In genomic region chr6:32194825-32195651, GRCh38 we compare ENCODE assay signal across 8 cellular contexts. TPM values are rescaled to one million over a fixed set of nuclear protein-coding genes. Genes with fewer than 3 reads are reported as not detected.
A peak's percentile ranks its signal among the peaks of the same experiment; 100 is the strongest.
DNase-seq lines count a peak whose midpoint lies in the region; ATAC-seq, FAIRE-seq and TF ChIP-seq lines count a peak whose summit lies in the region.

No MANE protein-coding gene starts in this region.

- peak overlapping the region; percentile 95 for H3K18ac ChIP-seq in H1 (ENCODE audit: extremely low read depth, low read length)

- H2BK15ac ChIP-seq in H1 (ENCODE audit: low read length) = no peak overlapping the region

- H3K23ac ChIP-seq in H1 (ENCODE audit: insufficient read length) = no peak overlapping the region

- TF ChIP-seq CTCF in H1 (IDR thresholded peaks at IDR 0.05; ENCODE audit: control extremely low read depth in 1 of 3, insufficient read depth in 1 of 3, low read depth in 1 of 3, low read length in 3 of 3) = peak in 2 of 3 experiments; percentile 57 to 67; a peak in 3 of 4 replicates

- H2AFZ ChIP-seq in H1 (ENCODE audit: low read length) = no peak overlapping the region

- H3K56ac ChIP-seq in H1 (replicated peaks; ENCODE audit: insufficient read length, low read depth, low read length) = peak overlapping the region; percentile 70

- no peaks in the 10 kb centered on the region; a peak in 1 of 4 replicates for H3K79me2 ChIP-seq in H1 (ENCODE audit: control insufficient read depth in 1 of 2, insufficient read depth in 2 of 2, low read length in 2 of 2)

- TF ChIP-seq POLR2A in H1 (IDR thresholded peaks at IDR 0.05; ENCODE audit: control extremely low read depth in 1 of 2, low read depth in 2 of 2, low read length in 2 of 2) = no peak; a peak in 1 of 3 replicates

- H3K27me3 ChIP-seq in H1 (replicated peaks in 1 of 4; ENCODE audit: control insufficient read depth in 3 of 4, extremely low read depth in 1 of 4, insufficient read depth in 3 of 4, low read length in 3 of 4) = no peaks in the 10 kb centered on the region

- peak overlapping the region; percentile 94 for H2BK120ac ChIP-seq in H1 (replicated peaks; ENCODE audit: low read depth, low read length)

- H2BK5ac ChIP-seq in H1 (ENCODE audit: low read depth, low read length) = peak overlapping the region; percentile 86

- peak; percentile 69 for FAIRE-seq in H1 (lab: Jason Lieb, UNC)

- H3K9me3 Mint-ChIP-seq in naive B cell = no peaks in the 10 kb centered on the region

- H3K27ac ChIP-seq in H1 (ENCODE audit: low read depth, low read length) = peak overlapping the region; percentile 86

- no peaks in the 10 kb centered on the region for H3K27me3 Mint-ChIP-seq in naive B cell

- CTCF ChIA-PET in H1 (lab: Charles Lee; ENCODE audit: partially characterized antibody) = interaction anchor here (0.6 to 1.3 kb wide), 8 partner anchors 15 to 521 kb away, joined by 3 to 5 read pairs (median 3); no protein-coding TSS in a partner anchor

- peak overlapping the region; percentile 97 for H2AK5ac ChIP-seq in H1 (ENCODE audit: low read depth, low read length)

- no peaks in the 10 kb centered on the region for H4K20me1 ChIP-seq in H1 (replicated peaks in 1 of 2; ENCODE audit: control insufficient read depth in 1 of 2, insufficient read depth in 2 of 2, low read length in 2 of 2)

- no peaks in the 10 kb centered on the region; the same call in 1 of the 2 replicates for H3K79me1 ChIP-seq in H1 (ENCODE audit: low read depth, low read length)

- H3K4ac ChIP-seq in H1 (replicated peaks; ENCODE audit: insufficient read length, low read depth, low read length) = peak overlapping the region; percentile 61

- H3K27ac Mint-ChIP-seq in naive B cell = peak overlapping the region; percentile 99 to 100 (median 100)

- H2BK12ac ChIP-seq in H1 (ENCODE audit: low read depth, low read length) = peak overlapping the region; percentile 76; the same call in 1 of the 2 replicates

- peak; percentile 67 for DNase-seq in activated CD8-positive, alpha-beta memory T cell treated with anti-CD3 and anti-CD28 coated beads for 24 hours
- no peak for DNase-seq in activated CD8-positive, alpha-beta memory T cell treated with anti-CD3 and anti-CD28 coated beads, Interleukin-2, amount 50 U/mL, for 48 hours
- DNase-seq in HK-2 (ENCODE audit: unreplicated experiment) (peak; percentile 33), H1 (ENCODE audit: low read depth in 1 of 2, low spot score in 2 of 2) (no peak), naive B cell (no peak)

- peak in 1 of 2 experiments; percentile 41; a peak in 2 of 4 replicates for TF ChIP-seq RAD21 in H1 (IDR thresholded peaks at IDR 0.05 in 1 of 2, conservative IDR thresholded peaks at IDR 0.05 in 1 of 2; ENCODE audit: low read depth in 2 of 2, low read length in 2 of 2)

- H4K91ac ChIP-seq in H1 (replicated peaks; ENCODE audit: insufficient read length, low read length) = peak overlapping the region; percentile 67

- POLR2A ChIA-PET in H1 (lab: Charles Lee; ENCODE audit: partially characterized antibody) = interaction anchor here (0.6 to 13.3 kb wide), 17 partner anchors 9 to 777 kb away, joined by 3 to 194 read pairs (median 4); partner anchors contain the start of genes AGPAT1, ATF6B, DXO and FKBPL

- H3K36me3 Mint-ChIP-seq in naive B cell = peaks cover 0 to 17% of the 10 kb centered on the region in 2 donors

- H4K8ac ChIP-seq in H1 (ENCODE audit: extremely low read depth, insufficient read depth, low read length) = no peak overlapping the region

- H3K36me3 ChIP-seq in H1 (ENCODE audit: control insufficient read depth in 2 of 4, insufficient read depth in 4 of 4, low read length in 3 of 4) = no peaks in the 10 kb centered on the region

- H3K4me3 ChIP-seq in H1 (ENCODE audit: extremely low read depth in 1 of 4, insufficient read depth in 2 of 4, low read depth in 3 of 4, low read length in 4 of 4) = peak overlapping the region; percentile 36 to 61 (median 58); a peak in 7 of 8 replicates

- peak overlapping the region; percentile 92 to 100 (median 98) for H3K4me3 Mint-ChIP-seq in naive B cell

- peak overlapping the region; percentile 24 for H4K5ac ChIP-seq in H1 (ENCODE audit: insufficient read length, low read depth, low read length)

- peaks cover 58 to 64% (median 58%) of the 10 kb centered on the region in 3 donors for H3K4me1 Mint-ChIP-seq in naive B cell

- no peak overlapping the region for H2BK20ac ChIP-seq in H1 (ENCODE audit: low read length)

- no peak for TF ChIP-seq EP300 in H1 (IDR thresholded peaks at IDR 0.05; ENCODE audit: borderline replicate concordance in 1 of 2, low read depth in 2 of 2, low read length in 2 of 2)

- peak overlapping the region; percentile 77 to 89 for H3K4me2 ChIP-seq in H1 (ENCODE audit: insufficient read depth in 1 of 2, low read depth in 2 of 2, low read length in 2 of 2)

- peaks cover 7% of the 10 kb centered on the region; the same call in 1 of the 2 replicates for H3K23me2 ChIP-seq in H1 (ENCODE audit: low read depth, low read length)

- ATAC-seq in SK-N-SH treated with all-trans-retinoic acid at 6 μM for 48 hours (peak; percentile 92), naive B cell (ENCODE audit: low read depth in 2 of 2) (no peak), GM21528 (IDR thresholded peaks at IDR 0.05; ENCODE audit: low FRiP score, unreplicated experiment) (no peak), GM18511 (IDR thresholded peaks at IDR 0.05; ENCODE audit: unreplicated experiment) (no peak)

- no peak overlapping the region for H3K14ac ChIP-seq in H1 (ENCODE audit: insufficient read length)

- H3K9me3 ChIP-seq in H1 (ENCODE audit: insufficient read depth in 2 of 2, low read depth in 1 of 2, low read length in 1 of 2) = no peaks in the 10 kb centered on the region

- peaks cover 8 to 42% (median 24%) of the 10 kb centered on the region in 4 experiments for H3K4me1 ChIP-seq in H1 (replicated peaks in 1 of 4; ENCODE audit: control insufficient read depth in 3 of 4, insufficient read depth in 4 of 4, low read length in 3 of 4)

- 23% methylated on average over 13 of the region's 15 CpGs; no CpG with 5 or more reads in 1 of the 2 experiments for WGBS in H1 (ENCODE audit: extremely low coverage in 1 of 2, insufficient coverage in 1 of 2, insufficient read length in 1 of 2, insufficient replicate concordance in 2 of 2, low coverage in 1 of 2, low lambda C conversion rate in 2 of 2, missing lambda C conversion rate in 1 of 2), 2 experiments

- peak overlapping the region in 3 of 4 experiments; percentile 62 to 67 (median 63); a peak in 6 of 7 replicates for H3K9ac ChIP-seq in H1 (replicated peaks in 1 of 4; ENCODE audit: extremely low read depth in 1 of 4, low read depth in 3 of 4, low read length in 3 of 4)

RNA-seq across cellular contexts. Expression of gene GPSM3, which starts 2.6 kb away (rescaled TPM):
- total RNA-seq in H1 (2021; fragmentation: NEBNext Ultra II Directional; extraction: Animal tissue kit (Norgen Biotek cat#: 25700)) = 6.0 and 6.6 TPM in 2 replicates
- 9.8 and 10.6 TPM in 2 replicates for polyA plus RNA-seq in H1 (2011; rRNA removed)
- 6.9 TPM for polyA plus RNA-seq in H1 (2011; cell fraction: cytosol; rRNA removed)
- 10.3 TPM for polyA plus RNA-seq in H1 (2011; cell fraction: nucleus; rRNA removed)
- 6.3 to 10.7 TPM (median 8.7 TPM) in 4 replicates for polyA plus RNA-seq in H1 (2012, experiment 1 of 2)
- 10.1 TPM for polyA plus RNA-seq in H1 (2012, experiment 2 of 2)
- polyA plus RNA-seq in H1 (2013, experiment 1 of 2) = 6.8 TPM
- 5.9 TPM for polyA plus RNA-seq in H1 (2013, experiment 2 of 2)
- polyA minus RNA-seq in H1 (2011; rRNA and poly(A)+ RNA removed) = 2.2 and 2.8 TPM in 2 replicates
- polyA minus RNA-seq in H1 (2011; cell fraction: cytosol; rRNA and poly(A)+ RNA removed) = 3.4 TPM
- 2.4 TPM for polyA minus RNA-seq in H1 (2011; cell fraction: nucleus; rRNA and poly(A)+ RNA removed)
- 100 to 1,000 TPM in 5 of 6 donors, 10 to 100 TPM in 1; 99.0 to 145 (median 125) TPM for polyA plus RNA-seq in naive B cell (ENCODE audit: low read depth in 6 of 6)

RNA-seq across cellular contexts. Expression of gene PBX2, which starts 5.0 kb away (rescaled TPM):
- 130 and 133 TPM in 2 replicates for total RNA-seq in H1 (2021; fragmentation: NEBNext Ultra II Directional; extraction: Animal tissue kit (Norgen Biotek cat#: 25700))
- 102 and 109 TPM in 2 replicates for polyA plus RNA-seq in H1 (2011; rRNA removed)
- polyA plus RNA-seq in H1 (2011; cell fraction: cytosol; rRNA removed) = 124 TPM
- 287 TPM for polyA plus RNA-seq in H1 (2011; cell fraction: nucleus; rRNA removed)
- 114 to 152 TPM (median 137 TPM) in 4 replicates for polyA plus RNA-seq in H1 (2012, experiment 1 of 2)
- polyA plus RNA-seq in H1 (2012, experiment 2 of 2) = 73.3 TPM
- 77.2 TPM for polyA plus RNA-seq in H1 (2013, experiment 1 of 2)
- polyA plus RNA-seq in H1 (2013, experiment 2 of 2) = 72.5 TPM
- polyA minus RNA-seq in H1 (2011; rRNA and poly(A)+ RNA removed) = 105 and 121 TPM in 2 replicates
- 63.4 TPM for polyA minus RNA-seq in H1 (2011; cell fraction: cytosol; rRNA and poly(A)+ RNA removed)
- 68.9 TPM for polyA minus RNA-seq in H1 (2011; cell fraction: nucleus; rRNA and poly(A)+ RNA removed)
- 1 to 10 TPM in 5 of 6 donors, under 1 TPM in 1; 0.64 to 4.0 (median 3.1) TPM for polyA plus RNA-seq in naive B cell (ENCODE audit: low read depth in 6 of 6)

RNA-seq across cellular contexts. Expression of gene AGER, which starts 11.0 kb away (rescaled TPM):
- total RNA-seq in H1 (2021; fragmentation: NEBNext Ultra II Directional; extraction: Animal tissue kit (Norgen Biotek cat#: 25700)) = 9.6 and 10.9 TPM in 2 replicates
- polyA plus RNA-seq in H1 (2011; rRNA removed) = 3.8 and 5.5 TPM in 2 replicates
- polyA plus RNA-seq in H1 (2011; cell fraction: cytosol; rRNA removed) = 7.7 TPM
- 72.9 TPM for polyA plus RNA-seq in H1 (2011; cell fraction: nucleus; rRNA removed)
- polyA plus RNA-seq in H1 (2012, experiment 1 of 2) = 13.2 to 17.1 TPM (median 14.7 TPM) in 4 replicates
- polyA plus RNA-seq in H1 (2012, experiment 2 of 2) = 7.8 TPM
- polyA plus RNA-seq in H1 (2013, experiment 1 of 2) = 9.7 TPM
- 8.4 TPM for polyA plus RNA-seq in H1 (2013, experiment 2 of 2)
- polyA minus RNA-seq in H1 (2011; rRNA and poly(A)+ RNA removed) = 1.5 and 2.4 TPM in 2 replicates
- polyA minus RNA-seq in H1 (2011; cell fraction: cytosol; rRNA and poly(A)+ RNA removed) = 2.1 TPM
- 6.9 TPM for polyA minus RNA-seq in H1 (2011; cell fraction: nucleus; rRNA and poly(A)+ RNA removed)
- polyA plus RNA-seq in naive B cell (ENCODE audit: low read depth in 6 of 6) = 1 to 10 TPM in 1 of 6 donors, under 1 TPM in 3, not detected in 2; 0.32 to 1.1 (median 0.63) TPM

RNA-seq across cellular contexts. Expression of gene RNF5, which starts 16.8 kb away (rescaled TPM):
- 90.0 and 90.3 TPM in 2 replicates for total RNA-seq in H1 (2021; fragmentation: NEBNext Ultra II Directional; extraction: Animal tissue kit (Norgen Biotek cat#: 25700))
- 145 and 158 TPM in 2 replicates for polyA plus RNA-seq in H1 (2011; rRNA removed)
- polyA plus RNA-seq in H1 (2011; cell fraction: cytosol; rRNA removed) = 172 TPM
- polyA plus RNA-seq in H1 (2011; cell fraction: nucleus; rRNA removed) = 63.3 TPM
- 94.2 to 175 TPM (median 145 TPM) in 4 replicates for polyA plus RNA-seq in H1 (2012, experiment 1 of 2)
- polyA plus RNA-seq in H1 (2012, experiment 2 of 2) = 192 TPM
- polyA plus RNA-seq in H1 (2013, experiment 1 of 2) = 89.0 TPM
- polyA plus RNA-seq in H1 (2013, experiment 2 of 2) = 93.6 TPM
- 34.5 and 36.0 TPM in 2 replicates for polyA minus RNA-seq in H1 (2011; rRNA and poly(A)+ RNA removed)
- 30.4 TPM for polyA minus RNA-seq in H1 (2011; cell fraction: cytosol; rRNA and poly(A)+ RNA removed)
- 18.5 TPM for polyA minus RNA-seq in H1 (2011; cell fraction: nucleus; rRNA and poly(A)+ RNA removed)
- polyA plus RNA-seq in naive B cell (ENCODE audit: low read depth in 6 of 6) = 100 to 1,000 TPM in 3 of 6 donors, 10 to 100 TPM in 3; 85.9 to 116 (median 102) TPM

RNA-seq across cellular contexts. Expression of gene AGPAT1, which starts 19.2 kb away (rescaled TPM):
- total RNA-seq in H1 (2021; fragmentation: NEBNext Ultra II Directional; extraction: Animal tissue kit (Norgen Biotek cat#: 25700)) = 96.0 and 101 TPM in 2 replicates
- polyA plus RNA-seq in H1 (2011; rRNA removed) = 222 and 287 TPM in 2 replicates
- polyA plus RNA-seq in H1 (2011; cell fraction: cytosol; rRNA removed) = 133 TPM
- 189 TPM for polyA plus RNA-seq in H1 (2011; cell fraction: nucleus; rRNA removed)
- polyA plus RNA-seq in H1 (2012, experiment 1 of 2) = 118 to 136 TPM (median 128 TPM) in 4 replicates
- polyA plus RNA-seq in H1 (2012, experiment 2 of 2) = 145 TPM
- polyA plus RNA-seq in H1 (2013, experiment 1 of 2) = 100 TPM
- 108 TPM for polyA plus RNA-seq in H1 (2013, experiment 2 of 2)
- polyA minus RNA-seq in H1 (2011; rRNA and poly(A)+ RNA removed) = 149 and 233 TPM in 2 replicates
- polyA minus RNA-seq in H1 (2011; cell fraction: cytosol; rRNA and poly(A)+ RNA removed) = 107 TPM
- 64.9 TPM for polyA minus RNA-seq in H1 (2011; cell fraction: nucleus; rRNA and poly(A)+ RNA removed)
- 10 to 100 TPM in 5 of 6 donors, 1 to 10 TPM in 1; 9.1 to 20.6 (median 13.1) TPM for polyA plus RNA-seq in naive B cell (ENCODE audit: low read depth in 6 of 6)

Comparison
In these comparisons a context has a peak if more than half of its experiments do, and no peak if none do; other contexts are left out.
1. DNase-seq: peak in activated CD8-positive, alpha-beta memory T cell treated with anti-CD3 and anti-CD28 coated beads for 24 hours (single experiment) and HK-2 (single experiment); none in activated CD8-positive, alpha-beta memory T cell treated with anti-CD3 and anti-CD28 coated beads, Interleukin-2, amount 50 U/mL, for 48 hours (single experiment), H1 (0 of 2) and naive B cell (single experiment).
2. RNA of gene GPSM3, which starts 2.6 kb away (polyA plus RNA-seq): 99.0 to 145 TPM in naive B cell; 5.9 to 10.7 TPM in H1; every median in the first group is over 4 times any median in the second.
3. RNA of gene PBX2, which starts 5.0 kb away (polyA plus RNA-seq): 72.5 to 287 TPM in H1; 0.64 to 4.0 TPM in naive B cell; every median in the first group is over 10 times any median in the second.